Comparison of ENCODE assay signal across 17 cellular contexts in genomic region chr11:111524056-111524455, GRCh38.
DNase-seq lines count a peak whose midpoint lies in the region; ATAC-seq and TF ChIP-seq lines count a peak whose summit lies in the region.
"Had no signal": no experiment of that assay in that cellular context is flagged by ENCODE, and none has a peak within 500 bp of the region (broad histone marks: within the 10 kb centered on the region; RNA-seq: fewer than 3 reads in every experiment).

No MANE protein-coding gene starts in this region.

- no peak for ATAC-seq in activated CD4-positive, CD25-positive, alpha-beta regulatory T cell treated with anti-CD3 and anti-CD28 coated beads, Interleukin-2, amount 50 U/mL, for 24 hours
- ATAC-seq: HepG2 had no signal

- TF ChIP-seq CTCF in NB4 (IDR thresholded peaks at IDR 0.05; ENCODE audit: low read depth, low read length), result no peak
- no peak for TF ChIP-seq CTCF in epithelial cell of esophagus (IDR thresholded peaks at IDR 0.05; ENCODE audit: insufficient read depth, low read depth, low read length, missing control alignments)

- no peak overlapping the region for H3K4me3 ChIP-seq in NB4 (ENCODE audit: low read depth, low read length)
- H3K4me3 ChIP-seq in epithelial cell of esophagus (ENCODE audit: low read length), result no peak overlapping the region
- H3K4me3 ChIP-seq: PC-9, SJSA1 had no signal

- TF ChIP-seq POLR2A in NB4 (IDR thresholded peaks at IDR 0.05; ENCODE audit: extremely low read depth, insufficient read length), result no peak

- peak; percentile 49 to 58 for DNase-seq in AML-193 (lab: John Stamatoyannopoulos, UW)
- DNase-seq in CD1c-positive myeloid dendritic cell (ENCODE audit: extremely low spot score), result peak; percentile 31
- DNase-seq in NB4 (ENCODE audit: low read depth), result peak; percentile 23
- DNase-seq in epithelial cell of esophagus (ENCODE audit: low read depth), result peak; percentile 76
- DNase-seq in stimulated activated CD4-positive, alpha-beta T cell treated with anti-CD3 and anti-CD28 coated beads, Interleukin-2, amount 100 ng/mL, for 48 hours, result no peak
- DNase-seq in activated gamma-delta T cell treated with Interleukin-2 at 50 U/mL for 16 hours, result no peak
- DNase-seq: ACHN, DMS79, NCI-H187, NCI-H2107, NCI-H2227 treated with DMSO at 0.1 percent for 48 hours, NCI-H510A treated with DMSO at 0.1 percent for 48 hours, NCI-H774, PC-9 had no signal

Comparison
In these comparisons a context has a peak if more than half of its experiments do, and no peak if none do; other contexts are left out.
1. DNase-seq: peak in AML-193 (2 of 2), CD1c-positive myeloid dendritic cell (single experiment), NB4 (single experiment) and epithelial cell of esophagus (single experiment); none in stimulated activated CD4-positive, alpha-beta T cell treated with anti-CD3 and anti-CD28 coated beads, Interleukin-2, amount 100 ng/mL, for 48 hours (0 of 2) and activated gamma-delta T cell treated with Interleukin-2 at 50 U/mL for 16 hours (single experiment).